In the genomic region with DNA sequence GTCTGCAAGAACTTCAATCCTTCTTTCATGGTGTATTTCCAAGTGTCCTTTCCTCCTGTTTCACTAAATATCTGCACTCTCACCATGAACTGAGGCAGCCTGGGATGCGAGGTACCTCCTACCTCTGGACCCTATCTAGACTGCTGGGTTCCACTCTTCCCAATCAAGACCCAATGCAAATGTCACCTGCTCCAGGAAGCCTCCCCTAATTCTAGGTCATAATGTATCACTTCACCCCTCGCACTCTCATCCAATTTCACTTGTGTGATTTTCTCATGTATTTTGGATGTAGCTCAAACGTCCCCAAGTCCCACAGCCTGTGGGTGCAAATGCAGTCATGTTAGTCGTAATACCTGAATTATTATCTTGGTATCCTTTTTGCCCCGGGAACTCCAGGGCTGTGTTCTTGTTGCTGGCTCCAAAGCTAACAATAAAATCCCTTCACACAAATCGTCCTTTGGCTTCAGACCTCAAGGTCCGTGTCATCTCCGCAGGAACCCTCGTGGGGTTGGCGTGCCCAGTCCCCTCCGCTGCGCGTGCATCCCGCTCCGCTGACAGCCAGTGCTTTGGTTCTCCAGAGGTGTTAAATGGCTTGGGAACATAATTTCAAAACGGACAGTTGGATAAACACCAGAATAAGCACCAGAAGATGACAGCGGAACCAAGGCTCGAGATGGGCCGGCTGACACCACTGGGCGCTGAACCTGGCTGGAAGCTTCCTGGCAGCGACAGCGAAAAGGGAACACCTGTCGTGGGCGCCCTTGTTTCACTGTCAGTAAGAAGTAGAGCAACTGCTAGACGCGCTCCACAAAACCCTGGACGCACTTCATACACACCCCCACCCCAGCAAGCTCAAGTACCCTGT, we compare ENCODE assay signal across 8 cellular contexts. TPM values are rescaled to one million over a fixed set of nuclear protein-coding genes. Genes with fewer than 3 reads are reported as not detected.
DNase-seq lines count a peak whose midpoint lies in the region; ATAC-seq, FAIRE-seq and TF ChIP-seq lines count a peak whose summit lies in the region.

No MANE protein-coding gene starts in this region.

- peaks cover 39% of the 10 kb centered on the region for H3K4me1 Mint-ChIP-seq in T-helper 1 cell treated with Interleukin-12 subunit alpha and Interleukin-12 subunit beta and Interleukin-4 antibody, amounts not matched to agents 30 μg/mL and 1 μg/mL, for 36 hours (ENCODE audit: low read depth)
- peaks cover 40% of the 10 kb centered on the region for H3K4me1 Mint-ChIP-seq in activated T-helper 2 cell treated with anti-CD3 and anti-CD28 coated beads, Interferon-gamma antibody, Interleukin-2, Interleukin-4, amounts not matched to agents 10 μg/mL and 5 μg/mL and 100 μg/mL, durations not matched to agents 14 hours and 24 hours and 36 hours (ENCODE audit: low read depth)

- peaks cover 34% of the 10 kb centered on the region for H3K79me2 ChIP-seq in keratinocyte (ENCODE audit: control insufficient read depth, insufficient read depth, low read length)

- H3K27ac ChIP-seq in keratinocyte (ENCODE audit: control insufficient read depth, insufficient read depth, low read length) (no peak overlapping the region), stomach smooth muscle (ENCODE audit: low read length) (no peak overlapping the region)

- peaks cover 5% of the 10 kb centered on the region for H3K36me3 Mint-ChIP-seq in T-helper 1 cell treated with Interleukin-12 subunit alpha and Interleukin-12 subunit beta and Interleukin-4 antibody, amounts not matched to agents 30 μg/mL and 1 μg/mL, for 36 hours (ENCODE audit: low read depth)
- peaks cover 4% of the 10 kb centered on the region for H3K36me3 Mint-ChIP-seq in activated T-helper 2 cell treated with anti-CD3 and anti-CD28 coated beads, Interferon-gamma antibody, Interleukin-2, Interleukin-4, amounts not matched to agents 10 μg/mL and 5 μg/mL and 100 μg/mL, durations not matched to agents 14 hours and 24 hours and 36 hours (ENCODE audit: low read depth)

- H3K27ac Mint-ChIP-seq in T-helper 1 cell treated with Interleukin-12 subunit alpha and Interleukin-12 subunit beta and Interleukin-4 antibody, amounts not matched to agents 30 μg/mL and 1 μg/mL, for 36 hours: peak overlapping the region; percentile 32
- H3K27ac Mint-ChIP-seq in activated T-helper 2 cell treated with anti-CD3 and anti-CD28 coated beads, Interferon-gamma antibody, Interleukin-2, Interleukin-4, amounts not matched to agents 10 μg/mL and 5 μg/mL and 100 μg/mL, durations not matched to agents 14 hours and 24 hours and 36 hours: no peak overlapping the region

- H3K9me1 ChIP-seq in keratinocyte (ENCODE audit: control insufficient read depth, extremely low read depth, insufficient read depth, low read length): no peaks in the 10 kb centered on the region

- H3K4me2 ChIP-seq in keratinocyte (ENCODE audit: control insufficient read depth, extremely low read depth, insufficient read depth, low read depth, low read length): peak overlapping the region; percentile 42

- dilution Hi-C loops in keratinocyte (cut with MboI; ENCODE audit: extremely low pct_ligation_motif_present, low sequenced_read_pairs): no loop called here

- H3K9me3 Mint-ChIP-seq in T-helper 1 cell treated with Interleukin-12 subunit alpha and Interleukin-12 subunit beta and Interleukin-4 antibody, amounts not matched to agents 30 μg/mL and 1 μg/mL, for 36 hours: no peaks in the 10 kb centered on the region
- H3K9me3 Mint-ChIP-seq in activated T-helper 2 cell treated with anti-CD3 and anti-CD28 coated beads, Interferon-gamma antibody, Interleukin-2, Interleukin-4, amounts not matched to agents 10 μg/mL and 5 μg/mL and 100 μg/mL, durations not matched to agents 14 hours and 24 hours and 36 hours: no peaks in the 10 kb centered on the region

- H3K9ac ChIP-seq in keratinocyte (ENCODE audit: control insufficient read depth, extremely low read depth, insufficient read depth, low read length): peak overlapping the region; percentile 35
- no peak overlapping the region for H3K9ac ChIP-seq in stomach smooth muscle (ENCODE audit: low read length in 2 of 2)

- H3K27me3 ChIP-seq in keratinocyte (ENCODE audit: control insufficient read depth, extremely low read depth, insufficient read depth, low read length): no peaks in the 10 kb centered on the region
- H3K27me3 ChIP-seq in stomach smooth muscle (ENCODE audit: control insufficient read depth in 1 of 2, insufficient read depth in 2 of 2, low read length in 2 of 2): no peaks in the 10 kb centered on the region

- DNase-seq in T-helper 1 cell: no peak
- DNase-seq in activated T-helper 2 cell treated with anti-CD3 and anti-CD28 coated beads, Interferon-gamma antibody, Interleukin-2, Interleukin-4, amounts not matched to agents 10 μg/mL and 5 μg/mL and 100 μg/mL, durations not matched to agents 14 hours and 24 hours and 36 hours (ENCODE audit: low spot score): no peak
- no peak for DNase-seq in keratinocyte (ENCODE audit: low read depth, low spot score)

- H2AFZ ChIP-seq in keratinocyte (ENCODE audit: control insufficient read depth, low read length): peak overlapping the region; percentile 41

- H3K4me3 ChIP-seq in keratinocyte (ENCODE audit: control insufficient read depth in 2 of 3, extremely low read depth in 1 of 3, insufficient read depth in 2 of 3, low read depth in 1 of 3, low read length in 3 of 3) (peak overlapping the region in 2 of 3 experiments; percentile 25 to 61), stomach smooth muscle (ENCODE audit: low read length in 2 of 2) (peak overlapping the region; percentile 56 to 97)

- ATAC-seq in GM21367 (IDR thresholded peaks at IDR 0.05; ENCODE audit: unreplicated experiment) (no peak), GM21619 (IDR thresholded peaks at IDR 0.05; ENCODE audit: unreplicated experiment) (no peak), GM21786 (IDR thresholded peaks at IDR 0.05; ENCODE audit: unreplicated experiment) (no peak)

- H3K4me1 ChIP-seq in keratinocyte (ENCODE audit: control insufficient read depth, extremely low read depth, insufficient read depth, low read length) (peaks cover 29% of the 10 kb centered on the region), stomach smooth muscle (ENCODE audit: control insufficient read depth, insufficient read depth, low read length) (peaks cover 24% of the 10 kb centered on the region)

- peak overlapping the region; percentile 8 for H3K4me3 Mint-ChIP-seq in T-helper 1 cell treated with Interleukin-12 subunit alpha and Interleukin-12 subunit beta and Interleukin-4 antibody, amounts not matched to agents 30 μg/mL and 1 μg/mL, for 36 hours
- H3K4me3 Mint-ChIP-seq in activated T-helper 2 cell treated with anti-CD3 and anti-CD28 coated beads, Interferon-gamma antibody, Interleukin-2, Interleukin-4, amounts not matched to agents 10 μg/mL and 5 μg/mL and 100 μg/mL, durations not matched to agents 14 hours and 24 hours and 36 hours (ENCODE audit: low read depth): peak overlapping the region; percentile 54

- no peaks in the 10 kb centered on the region for H3K36me3 ChIP-seq in keratinocyte (ENCODE audit: control insufficient read depth in 2 of 2, extremely low read depth in 1 of 2, insufficient read depth in 2 of 2, low read length in 2 of 2)
- H3K36me3 ChIP-seq in stomach smooth muscle (ENCODE audit: control insufficient read depth in 2 of 2, insufficient read depth in 2 of 2, low read length in 2 of 2): no peaks in the 10 kb centered on the region

- H3K27me3 Mint-ChIP-seq in T-helper 1 cell treated with Interleukin-12 subunit alpha and Interleukin-12 subunit beta and Interleukin-4 antibody, amounts not matched to agents 30 μg/mL and 1 μg/mL, for 36 hours (ENCODE audit: low read depth): peaks cover 11% of the 10 kb centered on the region
- H3K27me3 Mint-ChIP-seq in activated T-helper 2 cell treated with anti-CD3 and anti-CD28 coated beads, Interferon-gamma antibody, Interleukin-2, Interleukin-4, amounts not matched to agents 10 μg/mL and 5 μg/mL and 100 μg/mL, durations not matched to agents 14 hours and 24 hours and 36 hours (ENCODE audit: low read depth): peaks cover 13% of the 10 kb centered on the region

- intact Hi-C loops in activated T-helper 2 cell treated with anti-CD3 and anti-CD28 coated beads, Interferon-gamma antibody, Interleukin-2, Interleukin-4, amounts not matched to agents 10 μg/mL and 5 μg/mL and 100 μg/mL, durations not matched to agents 14 hours and 24 hours and 36 hours (cut with micrococcal nuclease): loop anchor here (1.0 to 2.0 kb wide), 4 partner anchors 45 to 305 kb away; a partner anchor contains a TSS

- FAIRE-seq in keratinocyte (lab: Jason Lieb, UNC): no peak

- H3K9me3 ChIP-seq in keratinocyte (ENCODE audit: control insufficient read depth, low read depth, low read length) (no peaks in the 10 kb centered on the region), stomach smooth muscle (ENCODE audit: control insufficient read depth in 2 of 2, low read length in 2 of 2) (no peaks in the 10 kb centered on the region)

- H4K20me1 ChIP-seq in keratinocyte (ENCODE audit: control insufficient read depth, extremely low read depth, insufficient read depth, low read length): peaks cover 13% of the 10 kb centered on the region

- no peak for TF ChIP-seq CTCF in keratinocyte (optimal IDR thresholded peaks at IDR 0.05 in 1 of 3, IDR thresholded peaks at IDR 0.05 in 1 of 3, conservative IDR thresholded peaks at IDR 0.05 in 1 of 3; ENCODE audit: extremely low read depth in 1 of 3, insufficient read depth in 2 of 3, low read length in 3 of 3)

RNA-seq across cellular contexts. Expression of a gene that starts 1.0 kb away (rescaled TPM):
- total RNA-seq in activated T-helper 2 cell treated with anti-CD3 and anti-CD28 coated beads, Interferon-gamma antibody, Interleukin-2, Interleukin-4, amounts not matched to agents 10 μg/mL and 5 μg/mL and 100 μg/mL, durations not matched to agents 14 hours and 24 hours and 36 hours: 35.2 and 37.9 TPM in 2 replicates
- polyA plus RNA-seq in keratinocyte: 25.2 to 33.1 TPM (median 25.8 TPM) in 3 replicates
- 43.7 TPM for polyA plus RNA-seq in keratinocyte (2011; ENCODE audit: low read depth)
- 15.7 and 28.3 TPM in 2 replicates for polyA plus RNA-seq in keratinocyte (2011; cell fraction: cytosol; rRNA removed)
- polyA plus RNA-seq in keratinocyte (2011; cell fraction: nucleus; rRNA removed): 32.1 and 36.5 TPM in 2 replicates
- 19.3 and 39.7 TPM in 2 replicates for polyA plus RNA-seq in keratinocyte (2012; ENCODE audit: low replicate concordance)
- polyA minus RNA-seq in keratinocyte: 55.2 to 158 TPM (median 123 TPM) in 3 replicates
- 61.0 TPM for polyA minus RNA-seq in keratinocyte (2011; cell fraction: cytosol; rRNA and poly(A)+ RNA removed)
- polyA minus RNA-seq in keratinocyte (2011; cell fraction: nucleus; rRNA and poly(A)+ RNA removed): 55.2 and 102 TPM in 2 replicates
